In genomic region chr1:151819227-151819835, GRCh38 we compare ENCODE assay signal across 1 cellular context.
TF ChIP-seq lines count a peak whose summit lies in the region.

No MANE protein-coding gene starts in this region.

TF ChIP-seq in A549, 52 proteins besides CTCF, POLR2A, EP300 and RAD21:
- no peak for TF ChIP-seq HOXB5 (CRISPR knock-in tag; IDR thresholded peaks at IDR 0.05)
- no peak for TF ChIP-seq GATA3 (IDR thresholded peaks at IDR 0.05; ENCODE audit: borderline replicate concordance)
- TF ChIP-seq ZSCAN20 (CRISPR knock-in tag; IDR thresholded peaks at IDR 0.05): no peak
- TF ChIP-seq CBX8 (IDR thresholded peaks at IDR 0.05): no peak
- TF ChIP-seq EHF (CRISPR knock-in tag; IDR thresholded peaks at IDR 0.05): no peak
- TF ChIP-seq NFE2L2 (conservative IDR thresholded peaks at IDR 0.05; ENCODE audit: low read length): no peak
- TF ChIP-seq, protein P1, sequence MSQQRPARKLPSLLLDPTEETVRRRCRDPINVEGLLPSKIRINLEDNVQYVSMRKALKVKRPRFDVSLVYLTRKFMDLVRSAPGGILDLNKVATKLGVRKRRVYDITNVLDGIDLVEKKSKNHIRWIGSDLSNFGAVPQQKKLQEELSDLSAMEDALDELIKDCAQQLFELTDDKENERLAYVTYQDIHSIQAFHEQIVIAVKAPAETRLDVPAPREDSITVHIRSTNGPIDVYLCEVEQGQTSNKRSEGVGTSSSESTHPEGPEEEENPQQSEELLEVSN (IDR thresholded peaks at IDR 0.05; ENCODE audit: borderline replicate concordance, low read depth): no peak
- TF ChIP-seq, protein P2, sequence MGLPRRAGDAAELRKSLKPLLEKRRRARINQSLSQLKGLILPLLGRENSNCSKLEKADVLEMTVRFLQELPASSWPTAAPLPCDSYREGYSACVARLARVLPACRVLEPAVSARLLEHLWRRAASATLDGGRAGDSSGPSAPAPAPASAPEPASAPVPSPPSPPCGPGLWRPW (IDR thresholded peaks at IDR 0.05): no peak
- no peak for TF ChIP-seq MAFK (IDR thresholded peaks at IDR 0.05; ENCODE audit: partially characterized antibody)
- TF ChIP-seq MYC (IDR thresholded peaks at IDR 0.05; ENCODE audit: borderline replicate concordance, low read length): no peak
- TF ChIP-seq RARB (CRISPR knock-in tag; IDR thresholded peaks at IDR 0.05): no peak
- no peak for TF ChIP-seq SMC3 (IDR thresholded peaks at IDR 0.05)
- no peak for TF ChIP-seq HOXA7 (CRISPR knock-in tag; IDR thresholded peaks at IDR 0.05)
- no peak for TF ChIP-seq RFX5 (IDR thresholded peaks at IDR 0.05)
- TF ChIP-seq JUN (IDR thresholded peaks at IDR 0.05): no peak
- TF ChIP-seq RCOR1 (IDR thresholded peaks at IDR 0.05; ENCODE audit: low read depth, low read length): no peak
